In the genomic region with DNA sequence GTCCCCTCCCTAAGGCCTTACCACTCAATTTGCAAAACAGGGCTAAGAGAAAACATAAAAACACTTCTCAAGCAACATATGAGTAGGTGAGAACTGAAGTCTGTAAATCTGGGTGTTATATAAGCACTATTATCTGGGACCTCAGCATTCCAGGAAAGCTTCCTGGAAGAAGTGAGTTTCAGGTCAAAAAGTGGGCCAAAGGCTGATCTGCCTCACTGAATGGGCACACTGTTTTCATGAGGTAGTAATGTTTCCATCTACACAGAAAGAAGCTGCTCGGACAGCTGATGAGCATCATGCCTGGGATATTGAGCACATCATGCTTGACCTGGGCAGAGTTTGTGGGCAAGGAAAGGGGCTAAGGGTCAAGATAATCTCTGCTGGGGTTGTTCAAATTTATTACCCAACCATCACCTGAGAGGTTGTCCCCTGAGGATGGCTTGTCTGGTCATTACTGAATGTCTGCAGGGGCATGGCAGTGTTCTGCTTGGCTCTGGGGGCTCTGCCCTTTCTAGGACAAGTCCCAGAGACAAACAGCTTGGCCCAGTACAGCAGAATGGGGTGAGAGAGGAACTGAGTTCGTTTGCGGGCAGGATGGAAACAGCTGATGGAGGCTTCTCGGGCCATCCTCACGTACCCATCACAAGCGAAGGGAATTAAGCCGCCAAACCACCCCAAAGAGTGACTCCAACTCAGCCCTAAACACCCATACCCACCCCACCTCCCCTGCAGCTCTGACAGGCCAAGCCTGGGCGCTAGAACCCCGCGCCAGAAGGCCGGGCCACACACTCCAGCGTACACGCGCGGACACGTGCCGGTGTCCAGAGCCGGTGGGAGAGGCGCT, we compare ENCODE assay signal across 8 cellular contexts. TPM values are rescaled to one million over a fixed set of nuclear protein-coding genes. Genes with fewer than 3 reads are reported as not detected.
DNase-seq lines count a peak whose midpoint lies in the region; ATAC-seq lines count a peak whose summit lies in the region.

No MANE protein-coding gene starts in this region.

- peak overlapping the region; percentile 46 for H3K9ac ChIP-seq in neuronal stem cell (ENCODE audit: low read depth, low read length, poor library complexity)

- peak overlapping the region; percentile 88 for H3K18ac ChIP-seq in neuronal stem cell (ENCODE audit: low read length)

- H3K27ac ChIP-seq in neuronal stem cell (replicated peaks; ENCODE audit: low read length) = no peak overlapping the region

- peaks cover 0 to 4% of the 10 kb centered on the region in 2 donors for H3K9me3 ChIP-seq in neuronal stem cell (replicated peaks in 1 of 2; ENCODE audit: control insufficient read depth in 2 of 2, insufficient read depth in 1 of 2, low read depth in 1 of 2, low read length in 2 of 2)

- no peaks in the 10 kb centered on the region for H3K9me3 Mint-ChIP-seq in effector memory CD8-positive, alpha-beta T cell

- H2BK12ac ChIP-seq in neuronal stem cell (ENCODE audit: low read length) = no peak overlapping the region

- H2BK120ac ChIP-seq in neuronal stem cell (ENCODE audit: low read depth, low read length) = no peak overlapping the region

- H2BK15ac ChIP-seq in neuronal stem cell (ENCODE audit: low read length) = peak overlapping the region; percentile 70

- peak; percentile 22 for DNase-seq in NOMO-1 treated with DMSO at 0.1 percent for 48 hours (lab: John Stamatoyannopoulos, UW; ENCODE audit: unreplicated experiment)
- peak in 1 of 3 experiments; percentile 10 for DNase-seq in effector memory CD8-positive, alpha-beta T cell
- no peak for DNase-seq in neuronal stem cell (ENCODE audit: low spot score)
- DNase-seq in iPS-NIHi11 (ENCODE audit: low spot score) = no peak
- no peak for DNase-seq in OCI-M2 (lab: John Stamatoyannopoulos, UW; ENCODE audit: unreplicated experiment)
- no peak for DNase-seq in cerebellum (ENCODE audit: low spot score)

- WGBS in neuronal stem cell (ENCODE audit: extremely low coverage in 2 of 2, insufficient read length in 2 of 2, insufficient replicate concordance in 1 of 2), 2 donors = no CpG with 5 or more reads among the region's 19 CpGs

- H2AFZ ChIP-seq in neuronal stem cell (ENCODE audit: low read length) = peak overlapping the region; percentile 97

- no peaks in the 10 kb centered on the region for H3K79me1 ChIP-seq in neuronal stem cell (ENCODE audit: low read depth, low read length)

- H3K23ac ChIP-seq in neuronal stem cell (ENCODE audit: low read depth, low read length, poor library complexity) = peak overlapping the region; percentile 9

- H3K4me3 Mint-ChIP-seq in effector memory CD8-positive, alpha-beta T cell = peak overlapping the region; percentile 79

- no peak overlapping the region for H3K4ac ChIP-seq in neuronal stem cell (ENCODE audit: low read length)

- H4K8ac ChIP-seq in neuronal stem cell (ENCODE audit: low read depth, low read length) = no peak overlapping the region

- peaks cover 15 to 17% of the 10 kb centered on the region in 2 donors for H3K4me1 Mint-ChIP-seq in effector memory CD8-positive, alpha-beta T cell (ENCODE audit: low read depth in 2 of 2)

- ATAC-seq in GM19438 (IDR thresholded peaks at IDR 0.05; ENCODE audit: low read depth, unreplicated experiment) (peak; percentile 5), HG02852 (IDR thresholded peaks at IDR 0.05; ENCODE audit: unreplicated experiment) (no peak)
- peak; percentile 3 for ATAC-seq in effector memory CD8-positive, alpha-beta T cell (replicated peaks)

- peaks cover 1 to 12% of the 10 kb centered on the region in 2 donors for H3K4me1 ChIP-seq in neuronal stem cell (ENCODE audit: control insufficient read depth in 2 of 2, insufficient read depth in 1 of 2, low read depth in 1 of 2, low read length in 2 of 2)

- no peaks in the 10 kb centered on the region for H3K36me3 ChIP-seq in neuronal stem cell (replicated peaks in 1 of 2; ENCODE audit: control insufficient read depth in 2 of 2, insufficient read depth in 2 of 2, low read length in 2 of 2)

- H3K27me3 ChIP-seq in neuronal stem cell (ENCODE audit: control insufficient read depth in 3 of 3, insufficient read depth in 3 of 3, low read depth in 1 of 3, low read length in 3 of 3) = peaks cover 0 to 8% (median 6%) of the 10 kb centered on the region in 3 experiments

- H3K4me3 ChIP-seq in neuronal stem cell (ENCODE audit: low read length in 2 of 2) = peak overlapping the region in 1 of 2 donors; percentile 85

- no peak overlapping the region for H4K91ac ChIP-seq in neuronal stem cell (ENCODE audit: low read depth, low read length, poor library complexity)

- no peak overlapping the region for H2AK5ac ChIP-seq in neuronal stem cell (ENCODE audit: low read depth, low read length)

- no peak overlapping the region for H2BK5ac ChIP-seq in neuronal stem cell (ENCODE audit: low read length)

- H3K4me2 ChIP-seq in neuronal stem cell (ENCODE audit: insufficient read depth, low read length, poor library complexity, severe bottlenecking) = peak overlapping the region; percentile 87

- no peaks in the 10 kb centered on the region for H3K36me3 Mint-ChIP-seq in effector memory CD8-positive, alpha-beta T cell (ENCODE audit: insufficient read depth)

- H3K14ac ChIP-seq in neuronal stem cell (ENCODE audit: low read length) = no peak overlapping the region

- peak overlapping the region; percentile 21 to 32 for H3K27ac Mint-ChIP-seq in effector memory CD8-positive, alpha-beta T cell

- no peaks in the 10 kb centered on the region for H3K27me3 Mint-ChIP-seq in effector memory CD8-positive, alpha-beta T cell

RNA-seq across cellular contexts. Expression of gene SYNJ2, which starts 1.2 kb away (rescaled TPM):
- polyA plus RNA-seq in neuronal stem cell (2013, experiment 1 of 2) = 1.8 TPM
- polyA plus RNA-seq in neuronal stem cell (2013, experiment 2 of 2) = 1.9 TPM
- 68.6 TPM for total RNA-seq in cerebellum
